ENCODE assay signal across 8 cellular contexts in genomic region chr14:21092147-21093011, GRCh38. TPM values are rescaled to one million over a fixed set of nuclear protein-coding genes. Genes with fewer than 3 reads are reported as not detected.
DNase-seq lines count a peak whose midpoint lies in the region; ATAC-seq and TF ChIP-seq lines count a peak whose summit lies in the region.

No MANE protein-coding gene starts in this region.

- no peak overlapping the region for H3K4me3 Mint-ChIP-seq in activated CD8-positive, alpha-beta T cell treated with anti-CD3 and anti-CD28 coated beads for 36 hours

- H2BK5ac ChIP-seq in mesendoderm (ENCODE audit: low read length), result no peak overlapping the region

- H3K36me3 ChIP-seq in mesendoderm (ENCODE audit: control insufficient read depth, insufficient read depth, low read length), result peaks cover 6% of the 10 kb centered on the region

- no peaks in the 10 kb centered on the region for H3K27me3 ChIP-seq in mesendoderm (ENCODE audit: insufficient read depth, low read length, poor library complexity)

- H3K9ac ChIP-seq in mesendoderm (ENCODE audit: low read length), result no peak overlapping the region

- POLR2A ChIA-PET in activated CD8-positive, alpha-beta T cell treated with anti-CD3 and anti-CD28 coated beads for 36 hours (lab: Charles Lee), result interaction anchor here (1.0 to 2.9 kb wide), 7 partner anchors 9 to 81 kb away, joined by 3 to 24 read pairs (median 6); partner anchors contain the start of genes ARHGEF40 and TMEM253

- H4K5ac ChIP-seq in mesendoderm (ENCODE audit: low read length), result no peak overlapping the region

- CTCF ChIA-PET in activated CD8-positive, alpha-beta T cell treated with anti-CD3 and anti-CD28 coated beads for 36 hours (lab: Charles Lee), result interaction anchor here (0.6 to 7.8 kb wide), 35 partner anchors 9 to 120 kb away, joined by 3 to 224 read pairs (median 6); partner anchors contain the start of genes ARHGEF40, NDRG2, TMEM253 and TPPP2

- no peak overlapping the region for H3K27ac ChIP-seq in mesendoderm (ENCODE audit: low read depth, low read length)

- H3K79me1 ChIP-seq in mesendoderm (ENCODE audit: low read length), result peaks cover 11% of the 10 kb centered on the region

- H4K8ac ChIP-seq in mesendoderm (ENCODE audit: low read depth, low read length), result no peak overlapping the region

- peak; percentile 100 for TF ChIP-seq CTCF in activated CD8-positive, alpha-beta T cell treated with anti-CD3 and anti-CD28 coated beads for 36 hours (IDR thresholded peaks at IDR 0.05)

- H3K27ac Mint-ChIP-seq in activated CD8-positive, alpha-beta T cell treated with anti-CD3 and anti-CD28 coated beads for 36 hours, result no peak overlapping the region

- WGBS in mesendoderm (ENCODE audit: extremely low coverage, insufficient coverage, low lambda C conversion rate), result no CpG with 5 or more reads among the region's 70 CpGs

- H3K27me3 Mint-ChIP-seq in activated CD8-positive, alpha-beta T cell treated with anti-CD3 and anti-CD28 coated beads for 36 hours, result no peaks in the 10 kb centered on the region

- no peak overlapping the region for H2AK5ac ChIP-seq in mesendoderm (ENCODE audit: low read length)

- peaks cover 16% of the 10 kb centered on the region for H3K4me1 ChIP-seq in mesendoderm (ENCODE audit: control insufficient read depth, low read depth, low read length)

- H3K18ac ChIP-seq in mesendoderm (ENCODE audit: low read length), result no peak overlapping the region

- H3K36me3 Mint-ChIP-seq in activated CD8-positive, alpha-beta T cell treated with anti-CD3 and anti-CD28 coated beads for 36 hours (ENCODE audit: low read depth), result peaks cover 2% of the 10 kb centered on the region

- no peaks in the 10 kb centered on the region for H3K9me3 Mint-ChIP-seq in activated CD8-positive, alpha-beta T cell treated with anti-CD3 and anti-CD28 coated beads for 36 hours

- intact Hi-C loops in activated CD8-positive, alpha-beta T cell treated with anti-CD3 and anti-CD28 coated beads for 36 hours (cut with micrococcal nuclease), result loop anchor here (2.0 kb wide), 1 partner anchor 78 kb away; no protein-coding TSS in a partner anchor

- H2BK120ac ChIP-seq in mesendoderm (ENCODE audit: low read depth, low read length), result no peak overlapping the region

- H3K4me2 ChIP-seq in mesendoderm (ENCODE audit: low read length), result no peak overlapping the region

- peak overlapping the region; percentile 12 for H3K56ac ChIP-seq in mesendoderm (ENCODE audit: low read length)

- peaks cover 15% of the 10 kb centered on the region for H3K79me2 ChIP-seq in mesendoderm (ENCODE audit: control insufficient read depth, insufficient read depth, low read length)

- H3K4me3 ChIP-seq in mesendoderm (ENCODE audit: low read length), result no peak overlapping the region

- DNase-seq in NCI-H524 (lab: John Stamatoyannopoulos, UW) (peak; percentile 14 to 67), NCI-H524 treated with DMSO at 0.1 percent for 48 hours (lab: John Stamatoyannopoulos, UW) (no peak), NCI-H460 (ENCODE audit: extremely low read depth, low read depth) (peak; percentile 69), mesendoderm (peak; percentile 86)
- DNase-seq in activated CD8-positive, alpha-beta T cell treated with anti-CD3 and anti-CD28 coated beads for 36 hours, result peak; percentile 94
- DNase-seq in effector CD8-positive, alpha-beta T cell (lab: John Stamatoyannopoulos, UW), result peak; percentile 86
- peak; percentile 82 for DNase-seq in stimulated activated CD8-positive, alpha-beta memory T cell treated with anti-CD3 and anti-CD28 coated beads, Interleukin-4, amount 100 ng/mL, for 24 hours (ENCODE audit: low read depth)

- peaks cover 15% of the 10 kb centered on the region for H3K4me1 Mint-ChIP-seq in activated CD8-positive, alpha-beta T cell treated with anti-CD3 and anti-CD28 coated beads for 36 hours (ENCODE audit: low read depth)

- no peak overlapping the region for H2BK15ac ChIP-seq in mesendoderm (replicated peaks; ENCODE audit: low read depth)

- H3K23ac ChIP-seq in mesendoderm (ENCODE audit: low read length), result no peak overlapping the region

- H3K4ac ChIP-seq in mesendoderm (ENCODE audit: low read depth, low read length), result no peak overlapping the region

- ATAC-seq in HG02759 (IDR thresholded peaks at IDR 0.05; ENCODE audit: unreplicated experiment), result peak; percentile 94
- peak; percentile 97 for ATAC-seq in activated CD8-positive, alpha-beta T cell treated with anti-CD3 and anti-CD28 coated beads for 36 hours

RNA-seq across cellular contexts. Expression of gene ZNF219, which starts 6.1 kb away (rescaled TPM):
- 23.5 and 27.7 TPM in 2 replicates for total RNA-seq in NCI-H460 (2014; rRNA removed; shearing (Covaris generic))
- 114 and 119 TPM in 2 replicates for polyA plus RNA-seq in NCI-H460 (2014; cell fraction: nucleus; rRNA removed)
- 1 to 10 TPM; 7.2 to 8.2 TPM for total RNA-seq in activated CD8-positive, alpha-beta T cell treated with anti-CD3 and anti-CD28 coated beads for 36 hours
- polyA plus RNA-seq in mesendoderm (2013, experiment 1 of 2), result 43.6 TPM
- 45.1 TPM for polyA plus RNA-seq in mesendoderm (2013, experiment 2 of 2)

RNA-seq across cellular contexts. Expression of gene TMEM253, which starts 8.5 kb away (rescaled TPM):
- total RNA-seq in NCI-H460 (2014; rRNA removed; shearing (Covaris generic)), result 0.87 and 1.5 TPM in 2 replicates
- 0.31 and 3.0 TPM in 2 replicates for polyA plus RNA-seq in NCI-H460 (2014; cell fraction: nucleus; rRNA removed)
- total RNA-seq in activated CD8-positive, alpha-beta T cell treated with anti-CD3 and anti-CD28 coated beads for 36 hours, result not detected
- 1.1 TPM for polyA plus RNA-seq in mesendoderm (2013, experiment 1 of 2)
- polyA plus RNA-seq in mesendoderm (2013, experiment 2 of 2), result 1.2 TPM

RNA-seq across cellular contexts. Expression of gene ARHGEF40, which starts 22.3 kb away (rescaled TPM):
- 9.3 and 10.7 TPM in 2 replicates for total RNA-seq in NCI-H460 (2014; rRNA removed; shearing (Covaris generic))
- 30.0 and 36.1 TPM in 2 replicates for polyA plus RNA-seq in NCI-H460 (2014; cell fraction: nucleus; rRNA removed)
- total RNA-seq in activated CD8-positive, alpha-beta T cell treated with anti-CD3 and anti-CD28 coated beads for 36 hours, result under 1 TPM; 0.18 to 0.23 TPM
- polyA plus RNA-seq in mesendoderm (2013, experiment 1 of 2), result 29.5 TPM
- polyA plus RNA-seq in mesendoderm (2013, experiment 2 of 2), result 26.2 TPM

RNA-seq across cellular contexts. Expression of gene RNASE8, which starts 34.8 kb away (rescaled TPM):
- total RNA-seq in NCI-H460 (2014; rRNA removed; shearing (Covaris generic)), result not detected in 2 replicates
- polyA plus RNA-seq in NCI-H460 (2014; cell fraction: nucleus; rRNA removed), result not detected in 2 replicates
- not detected for total RNA-seq in activated CD8-positive, alpha-beta T cell treated with anti-CD3 and anti-CD28 coated beads for 36 hours
- polyA plus RNA-seq in mesendoderm (2013, experiment 1 of 2), result not detected
- polyA plus RNA-seq in mesendoderm (2013, experiment 2 of 2), result not detected

RNA-seq across cellular contexts. Expression of gene RNASE7, which starts 50.2 kb away (rescaled TPM):
- not detected in 2 replicates for total RNA-seq in NCI-H460 (2014; rRNA removed; shearing (Covaris generic))
- not detected in 2 replicates for polyA plus RNA-seq in NCI-H460 (2014; cell fraction: nucleus; rRNA removed)
- total RNA-seq in activated CD8-positive, alpha-beta T cell treated with anti-CD3 and anti-CD28 coated beads for 36 hours, result not detected
- polyA plus RNA-seq in mesendoderm (2013, experiment 1 of 2), result not detected
- not detected for polyA plus RNA-seq in mesendoderm (2013, experiment 2 of 2)
